ENCODE assay signal across 19 cellular contexts in the genomic region with DNA sequence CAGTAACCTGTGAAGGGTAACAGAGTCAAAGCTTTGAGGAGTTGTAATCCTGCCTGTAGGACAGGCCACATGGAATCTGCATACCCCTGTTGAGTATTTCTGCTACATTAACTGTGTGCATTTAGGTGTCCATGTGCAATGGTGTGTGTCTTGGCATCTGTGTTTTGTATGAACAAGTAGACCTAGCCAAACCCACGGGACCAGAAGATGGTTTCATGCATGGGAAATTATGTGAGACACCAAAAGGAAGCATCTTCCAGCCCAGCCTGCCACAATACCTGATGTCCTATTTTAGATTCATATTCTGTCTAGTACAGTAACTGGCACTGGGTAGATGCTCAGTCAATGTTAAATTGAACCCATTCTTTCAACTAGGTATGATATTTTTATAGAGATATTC.
"Had no signal": no experiment of that assay in that cellular context is flagged by ENCODE, and none has a peak within 500 bp of the region (broad histone marks: within the 10 kb centered on the region; RNA-seq: fewer than 3 reads in every experiment).

No MANE protein-coding gene starts in this region.

- H3K9me3 Mint-ChIP-seq: dendritic cell treated with granulocyte-macrophage colony-stimulating factor and Interleukin-4, amounts not matched to agents 40 ng/mL and 50 ng/mL, for 4 days; naive thymus-derived CD8-positive, alpha-beta T cell; stimulated activated effector memory CD8-positive, alpha-beta T cell treated with anti-CD3 and anti-CD28 coated beads, Interleukin-12 subunit alpha, Interleukin-12 subunit beta, amount 100 ng/mL, for 72 hours; stimulated activated naive CD8-positive, alpha-beta T cell treated with anti-CD3 and anti-CD28 coated beads, Interleukin-15, Interleukin-2, amounts not matched to agents 100 ng/mL and 50 ng/mL, for 24 hours had no signal

- H3K27ac ChIP-seq: hepatocyte, pancreas, testis, tibial nerve, upper lobe of right lung, vagina had no signal

- H3K4me2 ChIP-seq: hepatocyte, smooth muscle cell had no signal

- H3K27me3 ChIP-seq: foreskin keratinocyte, hepatocyte, pancreas, testis, tibial nerve, vagina had no signal

- H3K4me1 Mint-ChIP-seq: naive thymus-derived CD8-positive, alpha-beta T cell had no signal

- H2AFZ ChIP-seq: hepatocyte had no signal

- H3K4me3 ChIP-seq: hepatocyte, mucosa of descending colon, pancreas, smooth muscle cell, testis, tibial nerve, upper lobe of right lung, vagina had no signal

- DNase-seq: erythroblast; head of caudate nucleus; mucosa of descending colon; naive thymus-derived CD8-positive, alpha-beta T cell; pancreas; right cardiac atrium; stimulated activated CD4-positive, alpha-beta T cell treated with anti-CD3 and anti-CD28 coated beads, Interleukin-2, amount 100 ng/mL, for 48 hours; stimulated activated CD8-positive, alpha-beta memory T cell treated with anti-CD3 and anti-CD28 coated beads, Interleukin-4, amount 100 ng/mL, for 48 hours; testis; upper lobe of right lung had no signal

- H3K27ac Mint-ChIP-seq: dendritic cell treated with granulocyte-macrophage colony-stimulating factor and Interleukin-4, amounts not matched to agents 40 ng/mL and 50 ng/mL, for 4 days; progenitor cell of endocrine pancreas; stimulated activated effector memory CD8-positive, alpha-beta T cell treated with anti-CD3 and anti-CD28 coated beads, Interleukin-12 subunit alpha, Interleukin-12 subunit beta, amount 100 ng/mL, for 72 hours; stimulated activated naive CD8-positive, alpha-beta T cell treated with anti-CD3 and anti-CD28 coated beads, Interleukin-15, Interleukin-2, amounts not matched to agents 100 ng/mL and 50 ng/mL, for 24 hours had no signal

- H3K4me3 Mint-ChIP-seq: dendritic cell treated with granulocyte-macrophage colony-stimulating factor and Interleukin-4, amounts not matched to agents 40 ng/mL and 50 ng/mL, for 4 days; naive thymus-derived CD8-positive, alpha-beta T cell; stimulated activated effector memory CD8-positive, alpha-beta T cell treated with anti-CD3 and anti-CD28 coated beads, Interleukin-12 subunit alpha, Interleukin-12 subunit beta, amount 100 ng/mL, for 72 hours; stimulated activated naive CD8-positive, alpha-beta T cell treated with anti-CD3 and anti-CD28 coated beads, Interleukin-15, Interleukin-2, amounts not matched to agents 100 ng/mL and 50 ng/mL, for 24 hours had no signal

- H3K9me3 ChIP-seq: mucosa of descending colon, pancreas, testis, tibial nerve, upper lobe of right lung, vagina had no signal

- H3K36me3 Mint-ChIP-seq: naive thymus-derived CD8-positive, alpha-beta T cell; stimulated activated effector memory CD8-positive, alpha-beta T cell treated with anti-CD3 and anti-CD28 coated beads, Interleukin-12 subunit alpha, Interleukin-12 subunit beta, amount 100 ng/mL, for 72 hours had no signal

- H3K36me3 ChIP-seq: pancreas, tibial nerve, upper lobe of right lung, vagina had no signal

- H3K4me1 ChIP-seq: pancreas, tibial nerve, upper lobe of right lung had no signal
